Comparison of ENCODE assay signal across 9 cellular contexts in genomic region chr10:104076743-104077160, GRCh38. TPM values are rescaled to one million over a fixed set of nuclear protein-coding genes. Genes with fewer than 3 reads are reported as not detected.
DNase-seq lines count a peak whose midpoint lies in the region; ATAC-seq and TF ChIP-seq lines count a peak whose summit lies in the region.
"Had no signal": no experiment of that assay in that cellular context is flagged by ENCODE, and none has a peak within 500 bp of the region (broad histone marks: within the 10 kb centered on the region; RNA-seq: fewer than 3 reads in every experiment).

No MANE protein-coding gene starts in this region.

- H3K27me3 ChIP-seq in lung (ENCODE audit: control insufficient read depth, insufficient read depth), result no peaks in the 10 kb centered on the region

- 35 to 51% methylated on average over 3 of the region's 3 CpGs for WGBS in lung, 2 donors

- no peak overlapping the region for H3K4me3 ChIP-seq in lung

- peak overlapping the region in 1 of 2 donors; percentile 66 for H3K27ac ChIP-seq in lung (ENCODE audit: low read depth in 1 of 2, low read length in 1 of 2)
- H3K27ac ChIP-seq: C4-2B had no signal

- H3K4me1 ChIP-seq in lung (ENCODE audit: control insufficient read depth in 2 of 2, insufficient read depth in 2 of 2, low read length in 2 of 2), result peaks cover 0 to 4% of the 10 kb centered on the region in 2 donors

- TF ChIP-seq CTCF in lung (IDR thresholded peaks at IDR 0.05; ENCODE audit: control extremely low read depth, extremely low read depth) (no peak), omental fat pad (IDR thresholded peaks at IDR 0.05) (no peak)

- DNase-seq in C1 segment of cervical spinal cord (lab: John Stamatoyannopoulos, UW) (peak in 10 of 14 donors; percentile 13 to 73 (median 44)), NCI-H2029 treated with DMSO at 0.1 percent for 48 hours (lab: John Stamatoyannopoulos, UW) (peak; percentile 1), dermis microvascular lymphatic vessel endothelial cell (ENCODE audit: low read depth in 2 of 2) (peak; percentile 93 to 97), lung (ENCODE audit: low spot score) (peak; percentile 44), middle frontal gyrus (ENCODE audit: extremely low spot score, low spot score) (no peak), omental fat pad (ENCODE audit: low spot score) (no peak)
- no peak for DNase-seq in stimulated activated CD4-positive, alpha-beta T cell treated with anti-CD3 and anti-CD28 coated beads, Interleukin-15, amount 100 ng/mL, for 24 hours

- H3K9me3 ChIP-seq in lung (ENCODE audit: control insufficient read depth in 2 of 2, insufficient read depth in 1 of 2, low read length in 1 of 2), result no peaks in the 10 kb centered on the region

- ATAC-seq in lung (ENCODE audit: insufficient read depth, low FRiP score) (no peak), GM19351 (IDR thresholded peaks at IDR 0.05; ENCODE audit: unreplicated experiment) (no peak), omental fat pad (ENCODE audit: low FRiP score) (no peak)

- no peaks in the 10 kb centered on the region for H3K36me3 ChIP-seq in lung (ENCODE audit: control insufficient read depth in 2 of 2, insufficient read depth in 2 of 2, low read length in 2 of 2)

RNA-seq across cellular contexts. Expression of gene COL17A1, which starts 8.9 kb away (rescaled TPM):
- total RNA-seq in dermis microvascular lymphatic vessel endothelial cell, result 0.25 and 0.90 TPM in 2 replicates
- total RNA-seq in lung, result 1 to 10 TPM in 1 of 2 donors, under 1 TPM in 1; 0.92 to 2.2 TPM
- polyA plus RNA-seq in lung, result 1 to 10 TPM; 2.2 to 2.5 TPM
- total RNA-seq in omental fat pad, result 1 to 10 TPM in 2 of 4 donors, under 1 TPM in 2; 0.13 to 2.2 (median 1.2) TPM

RNA-seq across cellular contexts. Expression of gene SFR1, which starts 45.2 kb away (rescaled TPM):
- total RNA-seq in dermis microvascular lymphatic vessel endothelial cell (3.5 and 4.9 TPM in 2 replicates), lung (1 to 10 TPM; 8.7 to 9.9 TPM), omental fat pad (1 to 10 TPM; 4.7 to 8.2 (median 6.0) TPM)
- 1 to 10 TPM; 6.4 to 9.6 TPM for polyA plus RNA-seq in lung

Comparison
In these comparisons a context has a peak if more than half of its experiments do, and no peak if none do; other contexts are left out.
1. DNase-seq: peak in C1 segment of cervical spinal cord (10 of 14), NCI-H2029 treated with DMSO at 0.1 percent for 48 hours (single experiment), dermis microvascular lymphatic vessel endothelial cell (2 of 2) and lung (single experiment); none in stimulated activated CD4-positive, alpha-beta T cell treated with anti-CD3 and anti-CD28 coated beads, Interleukin-15, amount 100 ng/mL, for 24 hours (single experiment), middle frontal gyrus (single experiment) and omental fat pad (single experiment).